ENCODE assay signal across 5 cellular contexts in genomic region chr5:112656456-112656855, GRCh38.
"Had no signal": no experiment of that assay in that cellular context is flagged by ENCODE, and none has a peak within 500 bp of the region (broad histone marks: within the 10 kb centered on the region; RNA-seq: fewer than 3 reads in every experiment).

No MANE protein-coding gene starts in this region.

- ATAC-seq: GM23338, K562 had no signal

- H3K27ac Mint-ChIP-seq: GM23338, H9 had no signal

- DNase-seq: H9, HCEC 1CT, IMR-90 had no signal

- H3K4me3 Mint-ChIP-seq: GM23338, H9 had no signal

- H3K9me3 Mint-ChIP-seq: GM23338 had no signal

- H3K4me1 Mint-ChIP-seq: GM23338, H9 had no signal
